ENCODE assay signal across 9 cellular contexts in genomic region chr21:41804381-41804780, GRCh38. TPM values are rescaled to one million over a fixed set of nuclear protein-coding genes. Genes with fewer than 3 reads are reported as not detected.
"Had no signal": no experiment of that assay in that cellular context is flagged by ENCODE, and none has a peak within 500 bp of the region (broad histone marks: within the 10 kb centered on the region; RNA-seq: fewer than 3 reads in every experiment).

No MANE protein-coding gene starts in this region.

- H3K4me3 Mint-ChIP-seq: HFFc6 had no signal

- H3K27ac ChIP-seq: GM23248 had no signal

- H3K4me3 ChIP-seq: GM23248, HAP-1, K562 had no signal

- FAIRE-seq: H54, HTR-8/SVneo, K562 had no signal

- H3K9ac ChIP-seq: GM23248 had no signal

- DNase-seq: GM23248, GOT3, HFFc6, IMR-90 had no signal

- H3K4me1 ChIP-seq: HAP-1 had no signal

- H3K9me3 Mint-ChIP-seq: HFFc6 had no signal

- H3K27ac Mint-ChIP-seq: HFFc6 had no signal

- H3K9me3 ChIP-seq: HAP-1 had no signal

- ATAC-seq: HCT116, K562 had no signal

- H2AFZ ChIP-seq: GM23248 had no signal

RNA-seq across cellular contexts. Expression of gene RIPK4, which starts 37.5 kb away (rescaled TPM):
- total RNA-seq: K562 had no signal
- polyA plus RNA-seq: K562 had no signal
